ENCODE assay signal across 18 cellular contexts in the genomic region with DNA sequence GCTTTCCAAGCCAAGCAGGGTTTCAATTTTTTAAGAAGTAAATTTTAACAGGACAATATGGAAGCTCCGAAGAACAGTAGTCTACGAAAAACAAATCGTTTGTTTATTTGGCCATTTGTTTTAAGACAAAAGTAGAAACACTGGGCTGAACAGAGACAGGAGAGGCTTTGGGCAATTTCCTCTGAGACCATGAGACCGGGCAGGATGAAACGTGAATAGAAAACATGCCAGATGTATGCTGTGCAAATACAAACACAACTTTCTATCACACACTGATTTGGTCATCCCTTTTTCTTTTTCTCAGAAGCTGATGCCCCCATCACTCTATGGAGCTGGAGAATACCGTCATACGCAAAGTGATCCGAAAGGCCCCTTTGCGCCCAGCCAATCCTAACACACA.
A peak's percentile ranks its signal among the peaks of the same experiment; 100 is the strongest.
DNase-seq lines count a peak whose midpoint lies in the region; ATAC-seq and TF ChIP-seq lines count a peak whose summit lies in the region.
"Had no signal": no experiment of that assay in that cellular context is flagged by ENCODE, and none has a peak within 500 bp of the region (broad histone marks: within the 10 kb centered on the region; RNA-seq: fewer than 3 reads in every experiment).

No MANE protein-coding gene starts in this region.

- no peaks in the 10 kb centered on the region for H3K9me3 Mint-ChIP-seq in activated naive CD8-positive, alpha-beta T cell treated with anti-CD3 and anti-CD28 coated beads, Interleukin-2, amount 10 ng/mL, durations not matched to agents 7 days and 5 days
- peaks cover 0 to 4% (median 0%) of the 10 kb centered on the region in 11 donors for H3K9me3 Mint-ChIP-seq in naive thymus-derived CD4-positive, alpha-beta T cell

- peak overlapping the region; percentile 52 for H3K27ac ChIP-seq in DND-41 (ENCODE audit: low read length)
- no peak overlapping the region for H3K27ac ChIP-seq in naive thymus-derived CD4-positive, alpha-beta T cell (ENCODE audit: low read depth, low read length)
- H3K27ac ChIP-seq: GM23248, Peyer's patch, SK-N-MC had no signal

- peak overlapping the region; percentile 55 for H3K4me3 Mint-ChIP-seq in activated naive CD8-positive, alpha-beta T cell treated with anti-CD3 and anti-CD28 coated beads, Interleukin-2, amount 10 ng/mL, durations not matched to agents 7 days and 5 days
- no peak overlapping the region for H3K4me3 Mint-ChIP-seq in naive thymus-derived CD4-positive, alpha-beta T cell

- H3K27me3 Mint-ChIP-seq in activated naive CD8-positive, alpha-beta T cell treated with anti-CD3 and anti-CD28 coated beads, Interleukin-2, amount 10 ng/mL, durations not matched to agents 7 days and 5 days: no peaks in the 10 kb centered on the region
- H3K27me3 Mint-ChIP-seq in naive thymus-derived CD4-positive, alpha-beta T cell: no peaks in the 10 kb centered on the region

- no peak overlapping the region for H2AFZ ChIP-seq in DND-41 (ENCODE audit: low read depth, low read length)
- H2AFZ ChIP-seq: GM23248 had no signal

- H4K20me1 ChIP-seq in DND-41 (ENCODE audit: insufficient read depth, low read length): no peaks in the 10 kb centered on the region

- no peaks in the 10 kb centered on the region for H3K9me3 ChIP-seq in DND-41 (ENCODE audit: insufficient read depth, low read length, severe bottlenecking)
- no peaks in the 10 kb centered on the region for H3K9me3 ChIP-seq in naive thymus-derived CD4-positive, alpha-beta T cell (ENCODE audit: control insufficient read depth in 2 of 3, low read length in 3 of 3)
- H3K9me3 ChIP-seq: Caco-2, Peyer's patch had no signal

- ATAC-seq in DND-41 (ENCODE audit: insufficient read depth, low read depth) (no peak), HG02642 (IDR thresholded peaks at IDR 0.05; ENCODE audit: poor library complexity, unreplicated experiment) (no peak)
- no peak for ATAC-seq in activated naive CD8-positive, alpha-beta T cell treated with anti-CD3 and anti-CD28 coated beads, Interleukin-2, amount 10 ng/mL, durations not matched to agents 7 days and 5 days (ENCODE audit: low read depth)
- ATAC-seq in naive thymus-derived CD4-positive, alpha-beta T cell: no peak

- peaks cover 3% of the 10 kb centered on the region for H3K36me3 Mint-ChIP-seq in activated naive CD8-positive, alpha-beta T cell treated with anti-CD3 and anti-CD28 coated beads, Interleukin-2, amount 10 ng/mL, durations not matched to agents 7 days and 5 days
- H3K36me3 Mint-ChIP-seq in naive thymus-derived CD4-positive, alpha-beta T cell: peaks cover 6 to 50% (median 14%) of the 10 kb centered on the region in 5 donors

- peak; percentile 40 for DNase-seq in NCI-H2171 treated with DMSO at 0.1 percent for 48 hours (lab: John Stamatoyannopoulos, UW)
- DNase-seq in NCI-H2171 (lab: John Stamatoyannopoulos, UW): no peak
- DNase-seq in DND-41: no peak
- no peak for DNase-seq in activated naive CD8-positive, alpha-beta T cell treated with anti-CD3 and anti-CD28 coated beads, Interleukin-2, amount 10 ng/mL, durations not matched to agents 7 days and 5 days
- no peak for DNase-seq in naive thymus-derived CD4-positive, alpha-beta T cell
- DNase-seq in NCI-H1417 (lab: John Stamatoyannopoulos, UW): no peak
- no peak for DNase-seq in pons (ENCODE audit: low spot score)
- DNase-seq: 8988T; Caco-2; GF-D8; GM23248; NCI-H1105; NCI-H187; NK-92 treated with Interleukin-12 subunit alpha and Interleukin-12 subunit beta, amount 100 ng/mL, for 24 hours; Peyer's patch; Right ventricle myocardium superior had no signal

- no peak overlapping the region for H3K9ac ChIP-seq in DND-41 (ENCODE audit: low read depth, low read length)
- H3K9ac ChIP-seq: GM23248 had no signal

- POLR2A ChIA-PET in activated naive CD8-positive, alpha-beta T cell treated with anti-CD3 and anti-CD28 coated beads, Interleukin-2, amount 10 ng/mL, durations not matched to agents 7 days and 5 days (lab: Charles Lee): interaction anchor here (0.6 kb wide), 1 partner anchor 14 kb away, joined by 4 read pairs; no protein-coding TSS in a partner anchor
- POLR2A ChIA-PET in naive thymus-derived CD4-positive, alpha-beta T cell (lab: Charles Lee): interaction anchor here (0.6 to 15.7 kb wide), 7 partner anchors 8 to 436 kb away, joined by 3 to 413 read pairs (median 6); no protein-coding TSS in a partner anchor

- intact Hi-C loops in naive thymus-derived CD4-positive, alpha-beta T cell (cut with micrococcal nuclease): no loop called here

- H3K36me3 ChIP-seq in DND-41 (ENCODE audit: insufficient read depth, low read length): no peaks in the 10 kb centered on the region
- no peaks in the 10 kb centered on the region for H3K36me3 ChIP-seq in naive thymus-derived CD4-positive, alpha-beta T cell (ENCODE audit: control insufficient read depth in 2 of 3, insufficient read depth in 3 of 3, low read length in 3 of 3)
- H3K36me3 ChIP-seq: Peyer's patch had no signal

- peaks cover 67% of the 10 kb centered on the region for H3K4me1 ChIP-seq in DND-41 (ENCODE audit: insufficient read depth, low read length)
- H3K4me1 ChIP-seq in naive thymus-derived CD4-positive, alpha-beta T cell (ENCODE audit: control insufficient read depth in 2 of 2, insufficient read depth in 2 of 2, low read length in 2 of 2): peaks cover 0 to 35% of the 10 kb centered on the region in 2 donors
- H3K4me1 ChIP-seq: Caco-2, Peyer's patch had no signal

- H3K27me3 ChIP-seq in DND-41 (ENCODE audit: insufficient read depth, low read length, poor library complexity): no peaks in the 10 kb centered on the region
- no peaks in the 10 kb centered on the region for H3K27me3 ChIP-seq in naive thymus-derived CD4-positive, alpha-beta T cell (ENCODE audit: control insufficient read depth in 2 of 2, insufficient read depth in 2 of 2, low read length in 2 of 2)
- H3K27me3 ChIP-seq: Peyer's patch had no signal

- H3K4me2 ChIP-seq in DND-41 (ENCODE audit: insufficient read depth, low read length): no peak overlapping the region

- CTCF ChIA-PET in naive thymus-derived CD4-positive, alpha-beta T cell (lab: Charles Lee): interaction anchor here (1.2 to 1.9 kb wide), 3 partner anchors 10 to 19 kb away, joined by 3 to 6 read pairs (median 4); no protein-coding TSS in a partner anchor

- H3K4me3 ChIP-seq in DND-41 (ENCODE audit: low read depth in 1 of 2, low read length in 2 of 2): no peak overlapping the region
- no peak overlapping the region for H3K4me3 ChIP-seq in naive thymus-derived CD4-positive, alpha-beta T cell (ENCODE audit: low read length)
- H3K4me3 ChIP-seq: GM23248, Peyer's patch, SK-N-MC had no signal

- TF ChIP-seq CTCF in DND-41 (IDR thresholded peaks at IDR 0.05; ENCODE audit: borderline replicate concordance, extremely low read depth, low read length, poor library complexity, severe bottlenecking): no peak

- H3K79me2 ChIP-seq in DND-41 (ENCODE audit: insufficient read depth, low read length): no peaks in the 10 kb centered on the region

- peak overlapping the region; percentile 86 for H3K27ac Mint-ChIP-seq in activated naive CD8-positive, alpha-beta T cell treated with anti-CD3 and anti-CD28 coated beads, Interleukin-2, amount 10 ng/mL, durations not matched to agents 7 days and 5 days
- H3K27ac Mint-ChIP-seq in naive thymus-derived CD4-positive, alpha-beta T cell: peak overlapping the region in 5 of 9 donors; percentile 25 to 99 (median 67)

- peaks cover 32% of the 10 kb centered on the region for H3K4me1 Mint-ChIP-seq in activated naive CD8-positive, alpha-beta T cell treated with anti-CD3 and anti-CD28 coated beads, Interleukin-2, amount 10 ng/mL, durations not matched to agents 7 days and 5 days
- H3K4me1 Mint-ChIP-seq in naive thymus-derived CD4-positive, alpha-beta T cell: peaks cover 23 to 94% (median 85%) of the 10 kb centered on the region in 7 donors
